ENCODE assay signal across 20 cellular contexts in the genomic region with DNA sequence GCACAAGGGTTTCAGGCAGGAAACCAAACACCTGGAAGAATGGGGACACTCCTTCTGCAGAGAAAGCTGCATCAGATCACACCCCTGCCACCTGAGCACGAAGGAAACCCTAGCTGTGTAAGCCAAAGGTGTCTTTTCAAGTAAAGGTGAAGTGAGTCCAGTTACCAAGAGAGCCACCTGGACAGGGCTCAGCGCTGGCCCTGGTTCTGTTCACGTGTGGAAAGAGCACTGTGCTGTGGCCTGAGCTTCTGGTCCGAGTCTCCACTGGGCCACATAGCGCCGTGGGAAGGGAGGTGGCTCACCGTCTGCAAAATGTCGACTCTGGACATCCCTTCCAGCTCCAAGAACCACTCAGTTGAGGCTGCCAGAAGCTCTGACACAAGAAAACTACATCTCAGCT.
DNase-seq lines count a peak whose midpoint lies in the region; ATAC-seq, FAIRE-seq and TF ChIP-seq lines count a peak whose summit lies in the region.
"Had no signal": no experiment of that assay in that cellular context is flagged by ENCODE, and none has a peak within 500 bp of the region (broad histone marks: within the 10 kb centered on the region; RNA-seq: fewer than 3 reads in every experiment).

No MANE protein-coding gene starts in this region.

- H4K20me1 ChIP-seq in BLaER1 treated with 17β-estradiol and CSF1 and Interleukin-3, amounts not matched to agents 10 nM and 100 nM = no peaks in the 10 kb centered on the region
- no peaks in the 10 kb centered on the region for H4K20me1 ChIP-seq in mammary epithelial cell (ENCODE audit: insufficient read depth, low read length)

- no peak overlapping the region for H3K4me3 ChIP-seq in BLaER1 treated with 17β-estradiol and CSF1 and Interleukin-3, amounts not matched to agents 10 nM and 100 nM
- no peak overlapping the region for H3K4me3 ChIP-seq in kidney (ENCODE audit: low read length in 2 of 2)
- no peak overlapping the region for H3K4me3 ChIP-seq in spleen
- H3K4me3 ChIP-seq in mammary epithelial cell (replicated peaks in 1 of 3; ENCODE audit: insufficient read depth in 1 of 3, low read depth in 2 of 3, low read length in 3 of 3) = no peak overlapping the region
- H3K4me3 ChIP-seq: GM23338, SJCRH30 had no signal

- H3K9ac ChIP-seq in BLaER1 treated with 17β-estradiol and CSF1 and Interleukin-3, amounts not matched to agents 10 nM and 100 nM = no peak overlapping the region
- H3K9ac ChIP-seq in kidney (ENCODE audit: low read length in 2 of 2) (no peak overlapping the region), mammary epithelial cell (ENCODE audit: insufficient read depth, low read length) (no peak overlapping the region)

- FAIRE-seq in kidney (lab: Jason Lieb, UNC) = no peak
- FAIRE-seq: A204.1 had no signal

- intact Hi-C loops in kidney (cut with DNase I) (no loop called here), spleen (cut with DNase I; ENCODE audit: low total_unique reads) (no loop called here), mammary epithelial cell (cut with micrococcal nuclease) (no loop called here)

- in situ Hi-C loops in mammary epithelial cell (cut with MboI; ENCODE audit: low sequenced_read_pairs in 2 of 2) = no loop called here

- POLR2A ChIA-PET in RWPE1 (lab: Yijun Ruan, JAX; ENCODE audit: low non-redundant PET) = no interaction called here

- no TSS peak for BruUV-seq in mammary epithelial cell (replicated peaks; lab: Mats Ljungman, UMichigan)

- peak overlapping the region in 7 of 11 experiments; percentile 8 to 53 (median 44); a peak in 4 of 22 replicates for H3K4me2 ChIP-seq in BLaER1 treated with 17β-estradiol and CSF1 and Interleukin-3, amounts not matched to agents 10 nM and 100 nM
- no peak overlapping the region for H3K4me2 ChIP-seq in mammary epithelial cell (ENCODE audit: insufficient read depth, low read depth, low read length)
- H3K4me2 ChIP-seq: GM23338 had no signal

- H2AFZ ChIP-seq in mammary epithelial cell (ENCODE audit: low read depth, low read length) = no peak overlapping the region
- H2AFZ ChIP-seq: GM23338 had no signal

- CTCF ChIA-PET in RWPE1 (lab: Yijun Ruan, JAX) (interaction anchor here (0.6 kb wide), 2 partner anchors 80 to 148 kb away, joined by 3 to 5 read pairs; no protein-coding TSS in a partner anchor), mammary epithelial cell (lab: Charles Lee; ENCODE audit: low non-redundant PET) (no interaction called here)

- H3K4me1 ChIP-seq in BLaER1 treated with 17β-estradiol and CSF1 and Interleukin-3, amounts not matched to agents 10 nM and 100 nM = peaks cover 0 to 30% (median 20%) of the 10 kb centered on the region in 10 experiments; a peak in 15 of 20 replicates
- peaks cover 0 to 4% of the 10 kb centered on the region in 2 donors for H3K4me1 ChIP-seq in kidney (ENCODE audit: control insufficient read depth in 1 of 2, insufficient read depth in 1 of 2, low read depth in 1 of 2, low read length in 2 of 2)
- H3K4me1 ChIP-seq in spleen = no peaks in the 10 kb centered on the region
- no peaks in the 10 kb centered on the region for H3K4me1 ChIP-seq in mammary epithelial cell (ENCODE audit: insufficient read depth, low read length)
- H3K4me1 ChIP-seq: SJCRH30 had no signal

- H3K27ac ChIP-seq in BLaER1 treated with 17β-estradiol and CSF1 and Interleukin-3, amounts not matched to agents 10 nM and 100 nM = no peak overlapping the region
- peak overlapping the region; percentile 89 for H3K27ac ChIP-seq in RWPE1
- no peak overlapping the region for H3K27ac ChIP-seq in kidney (ENCODE audit: low read depth in 2 of 2, low read length in 2 of 2)
- no peak overlapping the region for H3K27ac ChIP-seq in spleen
- H3K27ac ChIP-seq in mammary epithelial cell (ENCODE audit: insufficient read depth, low read depth, low read length) = no peak overlapping the region
- H3K27ac ChIP-seq: SJCRH30 had no signal

- TF ChIP-seq CTCF in RWPE1 (conservative IDR thresholded peaks at IDR 0.05; ENCODE audit: low read depth) = no peak
- no peak for TF ChIP-seq CTCF in kidney (IDR thresholded peaks at IDR 0.05; ENCODE audit: borderline replicate concordance, extremely low read depth, insufficient read depth)
- TF ChIP-seq CTCF in spleen (IDR thresholded peaks at IDR 0.05 in 8 of 11, conservative IDR thresholded peaks at IDR 0.05 in 3 of 11) = no peak
- no peak for TF ChIP-seq CTCF in mammary epithelial cell (conservative IDR thresholded peaks at IDR 0.05 in 1 of 2, IDR thresholded peaks at IDR 0.05 in 1 of 2; ENCODE audit: extremely low read depth in 1 of 2, insufficient read depth in 1 of 2, low read depth in 1 of 2, low read length in 2 of 2)

- 83 to 88% (median 86%) methylated on average over 8 of the region's 8 CpGs for WGBS in spleen, 5 donors
- WGBS in mammary epithelial cell (ENCODE audit: low coverage, missing lambda C conversion rate) = 64% methylated on average over 8 of the region's 8 CpGs

- no peaks in the 10 kb centered on the region for H3K79me2 ChIP-seq in mammary epithelial cell (ENCODE audit: insufficient read depth, low read length)

- no peak for TF ChIP-seq POLR2A in spleen (IDR thresholded peaks at IDR 0.05)

- peaks cover 0 to 8% (median 0%) of the 10 kb centered on the region in 11 experiments; a peak in 2 of 22 replicates for H3K9me3 ChIP-seq in BLaER1 treated with 17β-estradiol and CSF1 and Interleukin-3, amounts not matched to agents 10 nM and 100 nM (replicated peaks in 1 of 11)
- H3K9me3 ChIP-seq in kidney (ENCODE audit: control insufficient read depth in 1 of 2, low read length in 2 of 2) (no peaks in the 10 kb centered on the region), spleen (no peaks in the 10 kb centered on the region), mammary epithelial cell (replicated peaks; ENCODE audit: insufficient read depth, low read length) (no peaks in the 10 kb centered on the region)
- H3K9me3 ChIP-seq: SJCRH30 had no signal

- ATAC-seq in HG03520 (IDR thresholded peaks at IDR 0.05; ENCODE audit: unreplicated experiment) (no peak), GM19452 (IDR thresholded peaks at IDR 0.05; ENCODE audit: unreplicated experiment) (no peak)
- ATAC-seq: HCT116, PC-3, T-cell had no signal

- H3K27me3 ChIP-seq in BLaER1 treated with 17β-estradiol and CSF1 and Interleukin-3, amounts not matched to agents 10 nM and 100 nM = no peaks in the 10 kb centered on the region
- no peaks in the 10 kb centered on the region for H3K27me3 ChIP-seq in spleen (replicated peaks in 1 of 7)
- H3K27me3 ChIP-seq in mammary epithelial cell (ENCODE audit: insufficient read depth, low read length) = no peaks in the 10 kb centered on the region
- H3K27me3 ChIP-seq: SJCRH30 had no signal

- dilution Hi-C loops in mammary epithelial cell (cut with HindIII; ENCODE audit: low sequenced_read_pairs) = no loop called here

- H3K36me3 ChIP-seq in BLaER1 treated with 17β-estradiol and CSF1 and Interleukin-3, amounts not matched to agents 10 nM and 100 nM = no peaks in the 10 kb centered on the region
- no peaks in the 10 kb centered on the region for H3K36me3 ChIP-seq in kidney (ENCODE audit: control insufficient read depth in 1 of 2, insufficient read depth in 2 of 2, low read length in 2 of 2)
- H3K36me3 ChIP-seq in spleen = no peaks in the 10 kb centered on the region
- no peaks in the 10 kb centered on the region for H3K36me3 ChIP-seq in mammary epithelial cell (ENCODE audit: insufficient read depth, low read length)
- H3K36me3 ChIP-seq: SJCRH30 had no signal

- DNase-seq in RWPE1 (ENCODE audit: low spot score) (no peak), kidney (peak; percentile 32), spleen (peak; percentile 57), mammary epithelial cell (no peak)
- DNase-seq: CD4-positive, CD25-positive, alpha-beta regulatory T cell; DMS79; KBM-7; NCI-H1105 treated with DMSO at 0.1 percent for 48 hours; NCI-H2029 treated with DMSO at 0.1 percent for 48 hours; NCI-H524 treated with DMSO at 0.1 percent for 48 hours; PC-3; RPMI8226; T-cell had no signal

Comparison
In these comparisons a context has a peak if more than half of its experiments do, and no peak if none do; other contexts are left out.
1. DNase-seq: peak in kidney (single experiment) and spleen (single experiment); none in RWPE1 (single experiment) and mammary epithelial cell (single experiment).